In the genomic region with DNA sequence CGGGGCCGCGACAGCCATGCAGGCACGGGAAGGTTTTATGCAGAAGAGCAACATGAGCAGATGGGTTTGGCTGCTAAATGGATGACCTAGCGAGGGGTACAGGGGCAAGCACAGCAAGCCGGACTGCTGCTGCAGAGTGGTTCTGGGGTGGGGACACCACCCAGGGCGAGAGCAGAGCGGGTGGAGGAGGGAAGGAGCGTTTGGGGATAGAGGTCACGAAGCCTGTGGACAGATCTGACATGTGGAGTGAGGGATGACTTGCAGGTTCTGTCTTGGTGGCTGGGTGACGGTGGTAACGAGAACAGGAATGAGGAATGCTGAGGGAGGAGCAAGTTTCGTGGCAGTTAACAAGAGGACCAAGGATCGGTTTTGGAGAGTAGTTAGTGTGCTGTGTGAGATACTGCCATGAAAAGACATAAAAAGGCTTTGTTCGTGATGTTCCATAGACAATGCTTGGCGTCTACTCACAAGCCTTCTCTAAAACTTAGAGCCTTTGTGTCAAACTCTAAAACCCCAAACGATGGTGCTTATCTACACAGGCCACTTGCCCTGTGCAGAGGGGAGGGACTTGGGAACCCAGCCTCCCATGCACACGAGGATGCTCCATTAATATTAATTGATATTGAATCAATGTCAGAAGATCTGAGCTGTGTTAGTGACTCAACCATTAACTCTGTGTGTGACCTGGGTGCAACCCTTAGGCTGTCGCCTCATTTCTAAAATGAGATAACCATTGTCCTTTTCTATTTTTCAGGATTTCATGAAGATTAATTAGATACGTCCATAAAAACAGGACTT, we compare ENCODE assay signal across 1 cellular context.
TF ChIP-seq lines count a peak whose summit lies in the region.

No MANE protein-coding gene starts in this region.

TF ChIP-seq in K562, 482 proteins besides CTCF, POLR2A, EP300 and RAD21 (continued from another document and continues in another):
- TF ChIP-seq, protein P1, sequence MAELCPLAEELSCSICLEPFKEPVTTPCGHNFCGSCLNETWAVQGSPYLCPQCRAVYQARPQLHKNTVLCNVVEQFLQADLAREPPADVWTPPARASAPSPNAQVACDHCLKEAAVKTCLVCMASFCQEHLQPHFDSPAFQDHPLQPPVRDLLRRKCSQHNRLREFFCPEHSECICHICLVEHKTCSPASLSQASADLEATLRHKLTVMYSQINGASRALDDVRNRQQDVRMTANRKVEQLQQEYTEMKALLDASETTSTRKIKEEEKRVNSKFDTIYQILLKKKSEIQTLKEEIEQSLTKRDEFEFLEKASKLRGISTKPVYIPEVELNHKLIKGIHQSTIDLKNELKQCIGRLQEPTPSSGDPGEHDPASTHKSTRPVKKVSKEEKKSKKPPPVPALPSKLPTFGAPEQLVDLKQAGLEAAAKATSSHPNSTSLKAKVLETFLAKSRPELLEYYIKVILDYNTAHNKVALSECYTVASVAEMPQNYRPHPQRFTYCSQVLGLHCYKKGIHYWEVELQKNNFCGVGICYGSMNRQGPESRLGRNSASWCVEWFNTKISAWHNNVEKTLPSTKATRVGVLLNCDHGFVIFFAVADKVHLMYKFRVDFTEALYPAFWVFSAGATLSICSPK (IDR thresholded peaks at IDR 0.05; ENCODE audit: borderline replicate concordance): no peak; the same call in 1 of the 2 replicates
- TF ChIP-seq RFX5 (IDR thresholded peaks at IDR 0.05; ENCODE audit: low read depth, low read length) (no peak), ZNF436 (CRISPR knock-in tag; IDR thresholded peaks at IDR 0.05) (no peak), AFF4 (CRISPR knock-in tag; IDR thresholded peaks at IDR 0.05) (no peak), SRF (CRISPR knock-in tag; IDR thresholded peaks at IDR 0.05) (no peak), CBX2 (IDR thresholded peaks at IDR 0.05; ENCODE audit: insufficient read depth, low read length, poor library complexity, severe bottlenecking) (no peak), PML (IDR thresholded peaks at IDR 0.05; ENCODE audit: low read length) (0 out of 2 replicates have a peak, but pooled peaks have one; percentile 42), CCNT2 (IDR thresholded peaks at IDR 0.05; ENCODE audit: borderline replicate concordance, extremely low read depth, insufficient read length, low read depth, low read length) (peak; percentile 37), GABPB1 (CRISPR knock-in tag; IDR thresholded peaks at IDR 0.05) (no peak), ZNF707 (CRISPR knock-in tag; conservative IDR thresholded peaks at IDR 0.05) (no peak), ARID1B (IDR thresholded peaks at IDR 0.05) (peak; percentile 92), MGA (IDR thresholded peaks at IDR 0.05) (peak; percentile 76; the same call in 1 of the 2 replicates), YBX1 (IDR thresholded peaks at IDR 0.05) (no peak), RBM25 (IDR thresholded peaks at IDR 0.05; ENCODE audit: low read depth, low read length, severe bottlenecking) (no peak), IFI16 (CRISPR knock-in tag; IDR thresholded peaks at IDR 0.05) (no peak), NCOA4 (IDR thresholded peaks at IDR 0.05; ENCODE audit: partially characterized antibody) (no peak), GTF2E2 (tag; IDR thresholded peaks at IDR 0.05) (no peak), HMG20A (CRISPR knock-in tag; conservative IDR thresholded peaks at IDR 0.05) (no peak), RBM15 (IDR thresholded peaks at IDR 0.05; ENCODE audit: insufficient read depth, low read length) (no peak), HDAC2 (IDR thresholded peaks at IDR 0.05) (peak; percentile 90), SIN3B (IDR thresholded peaks at IDR 0.05; ENCODE audit: low read depth) (no peak), ZNF699 (CRISPR knock-in tag; IDR thresholded peaks at IDR 0.05; ENCODE audit: insufficient replicate concordance) (no peak), CHD2 (IDR thresholded peaks at IDR 0.05; ENCODE audit: low read depth, low read length) (no peak), RBM34 (IDR thresholded peaks at IDR 0.05; ENCODE audit: borderline replicate concordance, insufficient read depth, low read length) (no peak)
- TF ChIP-seq, protein P2, sequence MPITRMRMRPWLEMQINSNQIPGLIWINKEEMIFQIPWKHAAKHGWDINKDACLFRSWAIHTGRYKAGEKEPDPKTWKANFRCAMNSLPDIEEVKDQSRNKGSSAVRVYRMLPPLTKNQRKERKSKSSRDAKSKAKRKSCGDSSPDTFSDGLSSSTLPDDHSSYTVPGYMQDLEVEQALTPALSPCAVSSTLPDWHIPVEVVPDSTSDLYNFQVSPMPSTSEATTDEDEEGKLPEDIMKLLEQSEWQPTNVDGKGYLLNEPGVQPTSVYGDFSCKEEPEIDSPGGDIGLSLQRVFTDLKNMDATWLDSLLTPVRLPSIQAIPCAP (CRISPR knock-in tag; IDR thresholded peaks at IDR 0.05; ENCODE audit: borderline replicate concordance): no peak
- TF ChIP-seq, protein P3, sequence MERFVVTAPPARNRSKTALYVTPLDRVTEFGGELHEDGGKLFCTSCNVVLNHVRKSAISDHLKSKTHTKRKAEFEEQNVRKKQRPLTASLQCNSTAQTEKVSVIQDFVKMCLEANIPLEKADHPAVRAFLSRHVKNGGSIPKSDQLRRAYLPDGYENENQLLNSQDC (CRISPR knock-in tag; IDR thresholded peaks at IDR 0.05): no peak
- TF ChIP-seq, protein P4, sequence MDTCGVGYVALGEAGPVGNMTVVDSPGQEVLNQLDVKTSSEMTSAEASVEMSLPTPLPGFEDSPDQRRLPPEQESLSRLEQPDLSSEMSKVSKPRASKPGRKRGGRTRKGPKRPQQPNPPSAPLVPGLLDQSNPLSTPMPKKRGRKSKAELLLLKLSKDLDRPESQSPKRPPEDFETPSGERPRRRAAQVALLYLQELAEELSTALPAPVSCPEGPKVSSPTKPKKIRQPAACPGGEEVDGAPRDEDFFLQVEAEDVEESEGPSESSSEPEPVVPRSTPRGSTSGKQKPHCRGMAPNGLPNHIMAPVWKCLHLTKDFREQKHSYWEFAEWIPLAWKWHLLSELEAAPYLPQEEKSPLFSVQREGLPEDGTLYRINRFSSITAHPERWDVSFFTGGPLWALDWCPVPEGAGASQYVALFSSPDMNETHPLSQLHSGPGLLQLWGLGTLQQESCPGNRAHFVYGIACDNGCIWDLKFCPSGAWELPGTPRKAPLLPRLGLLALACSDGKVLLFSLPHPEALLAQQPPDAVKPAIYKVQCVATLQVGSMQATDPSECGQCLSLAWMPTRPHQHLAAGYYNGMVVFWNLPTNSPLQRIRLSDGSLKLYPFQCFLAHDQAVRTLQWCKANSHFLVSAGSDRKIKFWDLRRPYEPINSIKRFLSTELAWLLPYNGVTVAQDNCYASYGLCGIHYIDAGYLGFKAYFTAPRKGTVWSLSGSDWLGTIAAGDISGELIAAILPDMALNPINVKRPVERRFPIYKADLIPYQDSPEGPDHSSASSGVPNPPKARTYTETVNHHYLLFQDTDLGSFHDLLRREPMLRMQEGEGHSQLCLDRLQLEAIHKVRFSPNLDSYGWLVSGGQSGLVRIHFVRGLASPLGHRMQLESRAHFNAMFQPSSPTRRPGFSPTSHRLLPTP (IDR thresholded peaks at IDR 0.05; ENCODE audit: borderline replicate concordance, extremely low read depth, insufficient read length): no peak
